In genomic region chr12:51055060-51055459, GRCh38 we compare ENCODE assay signal across 33 cellular contexts.
"Had no signal": no experiment of that assay in that cellular context is flagged by ENCODE, and none has a peak within 500 bp of the region (broad histone marks: within the 10 kb centered on the region; RNA-seq: fewer than 3 reads in every experiment).

No MANE protein-coding gene starts in this region.

- ATAC-seq: activated CD4-positive, alpha-beta T cell treated with anti-CD3 and anti-CD28 coated beads for 36 hours; activated CD4-positive, CD25-positive, alpha-beta regulatory T cell treated with anti-CD3 and anti-CD28 coated beads, Interleukin-2, amount 50 U/mL, for 24 hours; activated CD8-positive, alpha-beta T cell treated with anti-CD3 and anti-CD28 coated beads, Interleukin-2, amount 10 ng/mL, durations not matched to agents 7 days and 5 days; Panc1; WTC11 had no signal

- H3K4me3 Mint-ChIP-seq: activated CD4-positive, alpha-beta T cell treated with anti-CD3 and anti-CD28 coated beads for 36 hours; activated CD4-positive, alpha-beta T cell treated with anti-CD3 and anti-CD28 coated beads, Interleukin-2, amount 10 ng/mL, durations not matched to agents 7 days and 5 days; activated CD8-positive, alpha-beta T cell treated with anti-CD3 and anti-CD28 coated beads, Interleukin-2, amount 10 ng/mL, durations not matched to agents 7 days and 5 days; activated naive CD4-positive, alpha-beta T cell treated with anti-CD3 and anti-CD28 coated beads, Interleukin-2, amount 50 U/mL, for 24 hours; activated naive CD8-positive, alpha-beta T cell treated with anti-CD3 and anti-CD28 coated beads, Interleukin-2, amount 10 ng/mL, durations not matched to agents 7 days and 5 days; central memory CD8-positive, alpha-beta T cell; WTC11 had no signal

- DNase-seq: activated CD4-positive, alpha-beta T cell treated with anti-CD3 and anti-CD28 coated beads for 36 hours; activated CD4-positive, alpha-beta T cell treated with anti-CD3 and anti-CD28 coated beads, Interleukin-2, amount 10 ng/mL, durations not matched to agents 7 days and 5 days; activated CD4-positive, alpha-beta T cell treated with anti-CD3 and anti-CD28 coated beads, Interleukin-2, amount 50 U/mL, for 48 hours; activated CD8-positive, alpha-beta memory T cell treated with anti-CD3 and anti-CD28 coated beads, Interleukin-2, amount 50 U/mL, for 4 hours; activated CD8-positive, alpha-beta T cell treated with anti-CD3 and anti-CD28 coated beads, Interleukin-2, amount 10 ng/mL, durations not matched to agents 7 days and 5 days; activated gamma-delta T cell; activated naive CD4-positive, alpha-beta T cell treated with Interleukin-2 at 50 U/mL for 16 hours; activated naive CD8-positive, alpha-beta T cell treated with anti-CD3 and anti-CD28 coated beads, Interleukin-2, amount 10 ng/mL, durations not matched to agents 7 days and 5 days; amygdala; Kasumi-1; KG1; MG63; NCI-H1048; NCI-H1105 treated with DMSO at 0.1 percent for 48 hours; NCI-H1436; NCI-H1694; NCI-H1930; NCI-H2081 treated with DMSO at 0.1 percent for 48 hours; NCI-H226; NCI-H446 treated with DMSO at 0.1 percent for 48 hours; NCI-H524 treated with DMSO at 0.1 percent for 48 hours; SHP77; SJCRH30; T1000 had no signal

- H3K9me3 Mint-ChIP-seq: activated CD4-positive, alpha-beta T cell treated with anti-CD3 and anti-CD28 coated beads, Interleukin-2, amount 10 ng/mL, durations not matched to agents 7 days and 5 days; activated naive CD4-positive, alpha-beta T cell treated with anti-CD3 and anti-CD28 coated beads, Interleukin-2, amount 50 U/mL, for 24 hours; activated naive CD8-positive, alpha-beta T cell treated with anti-CD3 and anti-CD28 coated beads, Interleukin-2, amount 10 ng/mL, durations not matched to agents 7 days and 5 days; activated T-helper 2 cell treated with anti-CD3 and anti-CD28 coated beads, Interferon-gamma antibody, Interleukin-2, Interleukin-4, amounts not matched to agents 10 μg/mL and 5 μg/mL and 100 μg/mL, durations not matched to agents 14 hours and 24 hours and 36 hours; central memory CD8-positive, alpha-beta T cell; WTC11 had no signal

- H3K9me3 ChIP-seq: ascending aorta, MG63, SJCRH30 had no signal

- H3K27me3 Mint-ChIP-seq: activated CD4-positive, alpha-beta T cell treated with anti-CD3 and anti-CD28 coated beads for 36 hours; activated CD4-positive, alpha-beta T cell treated with anti-CD3 and anti-CD28 coated beads, Interleukin-2, amount 10 ng/mL, durations not matched to agents 7 days and 5 days; activated naive CD4-positive, alpha-beta T cell treated with anti-CD3 and anti-CD28 coated beads, Interleukin-2, amount 50 U/mL, for 24 hours; activated naive CD8-positive, alpha-beta T cell treated with anti-CD3 and anti-CD28 coated beads, Interleukin-2, amount 10 ng/mL, durations not matched to agents 7 days and 5 days; central memory CD8-positive, alpha-beta T cell had no signal

- H3K4me1 Mint-ChIP-seq: WTC11 had no signal

- H3K27ac ChIP-seq: ascending aorta, cardiac muscle cell, SJCRH30, SK-N-MC had no signal

- H3K27me3 ChIP-seq: ascending aorta, cardiac muscle cell, MG63, SJCRH30 had no signal

- H3K4me1 ChIP-seq: ascending aorta had no signal

- H3K4me3 ChIP-seq: ascending aorta, cardiac muscle cell, MG63, SJCRH30, SK-N-MC had no signal

- H3K27ac Mint-ChIP-seq: activated CD4-positive, alpha-beta T cell treated with anti-CD3 and anti-CD28 coated beads for 36 hours; activated CD4-positive, alpha-beta T cell treated with anti-CD3 and anti-CD28 coated beads, Interleukin-2, amount 10 ng/mL, durations not matched to agents 7 days and 5 days; activated CD8-positive, alpha-beta T cell treated with anti-CD3 and anti-CD28 coated beads, Interleukin-2, amount 10 ng/mL, durations not matched to agents 7 days and 5 days; activated naive CD4-positive, alpha-beta T cell treated with anti-CD3 and anti-CD28 coated beads, Interleukin-2, amount 50 U/mL, for 24 hours; activated naive CD8-positive, alpha-beta T cell treated with anti-CD3 and anti-CD28 coated beads, Interleukin-2, amount 10 ng/mL, durations not matched to agents 7 days and 5 days; activated T-helper 2 cell treated with anti-CD3 and anti-CD28 coated beads, Interferon-gamma antibody, Interleukin-2, Interleukin-4, amounts not matched to agents 10 μg/mL and 5 μg/mL and 100 μg/mL, durations not matched to agents 14 hours and 24 hours and 36 hours; WTC11 had no signal
